Comparison of ENCODE assay signal across 25 cellular contexts in genomic region chr3:196225086-196225485, GRCh38. TPM values are rescaled to one million over a fixed set of nuclear protein-coding genes. Genes with fewer than 3 reads are reported as not detected.
DNase-seq lines count a peak whose midpoint lies in the region; ATAC-seq and TF ChIP-seq lines count a peak whose summit lies in the region.
"Had no signal": no experiment of that assay in that cellular context is flagged by ENCODE, and none has a peak within 500 bp of the region (broad histone marks: within the 10 kb centered on the region; RNA-seq: fewer than 3 reads in every experiment).

No MANE protein-coding gene starts in this region.

- no peak overlapping the region for H3K4ac ChIP-seq in neuronal stem cell (ENCODE audit: low read length)

- DNase-seq in WTC11 (ENCODE audit: low spot score) (no peak), neuronal stem cell (ENCODE audit: low spot score) (no peak), sigmoid colon (peak; percentile 30), islet precursor cell (no peak)
- DNase-seq: 8988T; ACHN; AML-193; BE2C; CD4-positive, alpha-beta T cell; CD8-positive, alpha-beta memory T cell; DMS 273 treated with DMSO at 0.1 percent for 48 hours; DMS79; GF-D8; GM23248; H9 had no signal

- no peak for TF ChIP-seq POLR2A in sigmoid colon (IDR thresholded peaks at IDR 0.05)

- no peak overlapping the region for H4K91ac ChIP-seq in neuronal stem cell (ENCODE audit: low read depth, low read length, poor library complexity)

- H3K9me3 ChIP-seq in neuronal stem cell (replicated peaks in 1 of 2; ENCODE audit: control insufficient read depth in 2 of 2, insufficient read depth in 1 of 2, low read depth in 1 of 2, low read length in 2 of 2) (no peaks in the 10 kb centered on the region), sigmoid colon (no peaks in the 10 kb centered on the region)
- H3K9me3 ChIP-seq: A549; BE2C; BLaER1 treated with 17β-estradiol and CSF1 and Interleukin-3, amounts not matched to agents 10 nM and 100 nM had no signal

- peak overlapping the region; percentile 49 for H2BK15ac ChIP-seq in neuronal stem cell (ENCODE audit: low read length)

- CTCF ChIA-PET in WTC11 (lab: Charles Lee): no interaction called here

- no CpG with 5 or more reads among the region's 10 CpGs for WGBS in neuronal stem cell (ENCODE audit: extremely low coverage in 2 of 2, insufficient read length in 2 of 2, insufficient replicate concordance in 1 of 2), 2 donors
- 90 to 93% methylated on average over 10 of the region's 10 CpGs for WGBS in sigmoid colon, 2 donors

- no peak overlapping the region for H2AK5ac ChIP-seq in neuronal stem cell (ENCODE audit: low read depth, low read length)

- no peak overlapping the region for H2BK12ac ChIP-seq in neuronal stem cell (ENCODE audit: low read length)

- intact Hi-C loops in dendritic cell treated with granulocyte-macrophage colony-stimulating factor and Interleukin-4, amounts not matched to agents 40 ng/mL and 50 ng/mL, for 4 days (cut with micrococcal nuclease): no loop called here
- intact Hi-C loops in sigmoid colon (cut with DNase I): no loop called here

- peak overlapping the region; percentile 48 for H3K18ac ChIP-seq in neuronal stem cell (ENCODE audit: low read length)

- H3K27me3 ChIP-seq in neuronal stem cell (ENCODE audit: control insufficient read depth in 3 of 3, insufficient read depth in 3 of 3, low read depth in 1 of 3, low read length in 3 of 3): no peaks in the 10 kb centered on the region
- peaks cover 0 to 15% (median 0%) of the 10 kb centered on the region in 3 donors for H3K27me3 ChIP-seq in sigmoid colon
- H3K27me3 ChIP-seq: BE2C; BLaER1 treated with 17β-estradiol and CSF1 and Interleukin-3, amounts not matched to agents 10 nM and 100 nM had no signal

- H3K23ac ChIP-seq in neuronal stem cell (ENCODE audit: low read depth, low read length, poor library complexity): no peak overlapping the region

- no peak overlapping the region for H2BK5ac ChIP-seq in neuronal stem cell (ENCODE audit: low read length)

- no peaks in the 10 kb centered on the region for H3K27me3 Mint-ChIP-seq in WTC11 (ENCODE audit: low read depth)
- H3K27me3 Mint-ChIP-seq in dendritic cell treated with granulocyte-macrophage colony-stimulating factor and Interleukin-4, amounts not matched to agents 40 ng/mL and 50 ng/mL, for 4 days: peaks cover 8% of the 10 kb centered on the region

- H3K9ac ChIP-seq in neuronal stem cell (ENCODE audit: low read depth, low read length, poor library complexity): peak overlapping the region; percentile 30
- H3K9ac ChIP-seq: BLaER1 treated with 17β-estradiol and CSF1 and Interleukin-3, amounts not matched to agents 10 nM and 100 nM; GM23248 had no signal

- H3K4me2 ChIP-seq in neuronal stem cell (ENCODE audit: insufficient read depth, low read length, poor library complexity, severe bottlenecking): no peak overlapping the region
- H3K4me2 ChIP-seq: A549; BLaER1 treated with 17β-estradiol and CSF1 and Interleukin-3, amounts not matched to agents 10 nM and 100 nM had no signal

- no peaks in the 10 kb centered on the region for H3K9me3 Mint-ChIP-seq in WTC11
- H3K9me3 Mint-ChIP-seq in dendritic cell treated with granulocyte-macrophage colony-stimulating factor and Interleukin-4, amounts not matched to agents 40 ng/mL and 50 ng/mL, for 4 days: no peaks in the 10 kb centered on the region
- H3K9me3 Mint-ChIP-seq: CD14-positive monocyte; CD4-positive, alpha-beta T cell; CD8-positive, alpha-beta memory T cell; H9 had no signal

- H3K27ac Mint-ChIP-seq in WTC11: peak overlapping the region; percentile 5; the same call in 1 of the 2 replicates
- H3K27ac Mint-ChIP-seq in dendritic cell treated with granulocyte-macrophage colony-stimulating factor and Interleukin-4, amounts not matched to agents 40 ng/mL and 50 ng/mL, for 4 days: peak overlapping the region; percentile 60
- H3K27ac Mint-ChIP-seq: CD14-positive monocyte; CD4-positive, alpha-beta T cell; CD8-positive, alpha-beta memory T cell had no signal

- H3K4me3 ChIP-seq in neuronal stem cell (ENCODE audit: low read length in 2 of 2) (no peak overlapping the region), sigmoid colon (no peak overlapping the region)
- H3K4me3 ChIP-seq: A549; BLaER1 treated with 17β-estradiol and CSF1 and Interleukin-3, amounts not matched to agents 10 nM and 100 nM; GM23248 had no signal

- H3K27ac ChIP-seq in neuronal stem cell (replicated peaks; ENCODE audit: low read length) (no peak overlapping the region), sigmoid colon (no peak overlapping the region)
- H3K27ac ChIP-seq: A549, GM23248 had no signal

- POLR2A ChIA-PET in WTC11 (lab: Charles Lee): no interaction called here

- no peaks in the 10 kb centered on the region for H3K79me1 ChIP-seq in neuronal stem cell (ENCODE audit: low read depth, low read length)

- H3K36me3 ChIP-seq in neuronal stem cell (replicated peaks in 1 of 2; ENCODE audit: control insufficient read depth in 2 of 2, insufficient read depth in 2 of 2, low read length in 2 of 2): no peaks in the 10 kb centered on the region
- H3K36me3 ChIP-seq in sigmoid colon: no peaks in the 10 kb centered on the region
- H3K36me3 ChIP-seq: BE2C; BLaER1 treated with 17β-estradiol and CSF1 and Interleukin-3, amounts not matched to agents 10 nM and 100 nM had no signal

- H3K4me1 ChIP-seq in neuronal stem cell (ENCODE audit: control insufficient read depth in 2 of 2, insufficient read depth in 1 of 2, low read depth in 1 of 2, low read length in 2 of 2) (peaks cover 0 to under 1% of the 10 kb centered on the region in 2 donors), sigmoid colon (peaks cover 0 to 5% (median 0%) of the 10 kb centered on the region in 4 donors)
- H3K4me1 ChIP-seq: A549, BE2C had no signal

- H3K36me3 Mint-ChIP-seq in WTC11: no peaks in the 10 kb centered on the region
- no peaks in the 10 kb centered on the region for H3K36me3 Mint-ChIP-seq in dendritic cell treated with granulocyte-macrophage colony-stimulating factor and Interleukin-4, amounts not matched to agents 40 ng/mL and 50 ng/mL, for 4 days (ENCODE audit: low read depth)
- H3K36me3 Mint-ChIP-seq: CD14-positive monocyte; CD8-positive, alpha-beta memory T cell had no signal

- no peak overlapping the region for H4K8ac ChIP-seq in neuronal stem cell (ENCODE audit: low read depth, low read length)

- no peak overlapping the region for H2AFZ ChIP-seq in neuronal stem cell (ENCODE audit: low read length)
- H2AFZ ChIP-seq: GM23248 had no signal

- H3K4me3 Mint-ChIP-seq in WTC11: no peak overlapping the region
- no peak overlapping the region for H3K4me3 Mint-ChIP-seq in dendritic cell treated with granulocyte-macrophage colony-stimulating factor and Interleukin-4, amounts not matched to agents 40 ng/mL and 50 ng/mL, for 4 days
- H3K4me3 Mint-ChIP-seq: CD4-positive, alpha-beta T cell; CD8-positive, alpha-beta memory T cell; H9 had no signal

- no peak for ATAC-seq in WTC11
- ATAC-seq in GM19395 (IDR thresholded peaks at IDR 0.05; ENCODE audit: unreplicated experiment): no peak
- no peak for ATAC-seq in GM21576 (IDR thresholded peaks at IDR 0.05; ENCODE audit: unreplicated experiment)
- ATAC-seq: A549, HCT116 had no signal

- TF ChIP-seq CTCF in WTC11 (IDR thresholded peaks at IDR 0.05) (no peak), sigmoid colon (IDR thresholded peaks at IDR 0.05) (no peak)

- peaks cover 19% of the 10 kb centered on the region for H3K4me1 Mint-ChIP-seq in WTC11
- H3K4me1 Mint-ChIP-seq in dendritic cell treated with granulocyte-macrophage colony-stimulating factor and Interleukin-4, amounts not matched to agents 40 ng/mL and 50 ng/mL, for 4 days (ENCODE audit: low read depth): peaks cover 27% of the 10 kb centered on the region

- TF ChIP-seq EP300 in sigmoid colon (IDR thresholded peaks at IDR 0.05): no peak

- H3K14ac ChIP-seq in neuronal stem cell (ENCODE audit: low read length): peak overlapping the region; percentile 21

- H2BK120ac ChIP-seq in neuronal stem cell (ENCODE audit: low read depth, low read length): no peak overlapping the region

TF ChIP-seq in WTC11, 78 proteins besides CTCF, POLR2A, EP300 and RAD21 (continues in another document):
- TF ChIP-seq ZNF232 (CRISPR knock-in tag; IDR thresholded peaks at IDR 0.05) (no peak), E2F4 (CRISPR knock-in tag; IDR thresholded peaks at IDR 0.05; ENCODE audit: borderline replicate concordance, low read depth) (no peak), CREM (CRISPR knock-in tag; IDR thresholded peaks at IDR 0.05) (no peak), ZSCAN18 (CRISPR knock-in tag; IDR thresholded peaks at IDR 0.05) (no peak), IRF2 (CRISPR knock-in tag; IDR thresholded peaks at IDR 0.05; ENCODE audit: borderline replicate concordance, low read depth) (no peak), ZNF121 (CRISPR knock-in tag; IDR thresholded peaks at IDR 0.05) (no peak)

RNA-seq across cellular contexts. Expression of gene SLC51A, which starts 8.8 kb away (rescaled TPM):
- total RNA-seq in WTC11 (2021): 6.9 to 8.4 TPM (median 7.6 TPM) in 3 replicates
- 0.07 TPM for polyA plus RNA-seq in neuronal stem cell (2013, experiment 1 of 2)
- polyA plus RNA-seq in neuronal stem cell (2013, experiment 2 of 2): not detected
- total RNA-seq in sigmoid colon: not detected
- polyA plus RNA-seq in sigmoid colon: 10 to 100 TPM in 2 of 3 donors, 1 to 10 TPM in 1; 7.8 to 22.7 (median 11.1) TPM
- total RNA-seq: CD4-positive, alpha-beta T cell; CD8-positive, alpha-beta memory T cell; Daoy; G401; GM23248; H4 had no signal
- polyA plus RNA-seq: A549 had no signal

RNA-seq across cellular contexts. Expression of gene ZDHHC19, which starts 13.9 kb away (rescaled TPM):
- total RNA-seq in WTC11 (2021) (4.4 to 5.2 TPM (median 4.5 TPM) in 3 replicates), sigmoid colon (under 1 TPM in 1 of 4 donors, not detected in 3; 0.99 TPM)
- 1.1 TPM for polyA plus RNA-seq in neuronal stem cell (2013, experiment 1 of 2)
- 0.84 TPM for polyA plus RNA-seq in neuronal stem cell (2013, experiment 2 of 2)
- under 1 TPM in 1 of 3 donors, not detected in 2; 0.38 TPM for polyA plus RNA-seq in sigmoid colon
- total RNA-seq: CD4-positive, alpha-beta T cell; CD8-positive, alpha-beta memory T cell; Daoy; G401; GM23248; H4 had no signal
- polyA plus RNA-seq: CD14-positive monocyte; CD8-positive, alpha-beta memory T cell; GM23248 had no signal
